Comparison of ENCODE assay signal across 30 cellular contexts in the genomic region with DNA sequence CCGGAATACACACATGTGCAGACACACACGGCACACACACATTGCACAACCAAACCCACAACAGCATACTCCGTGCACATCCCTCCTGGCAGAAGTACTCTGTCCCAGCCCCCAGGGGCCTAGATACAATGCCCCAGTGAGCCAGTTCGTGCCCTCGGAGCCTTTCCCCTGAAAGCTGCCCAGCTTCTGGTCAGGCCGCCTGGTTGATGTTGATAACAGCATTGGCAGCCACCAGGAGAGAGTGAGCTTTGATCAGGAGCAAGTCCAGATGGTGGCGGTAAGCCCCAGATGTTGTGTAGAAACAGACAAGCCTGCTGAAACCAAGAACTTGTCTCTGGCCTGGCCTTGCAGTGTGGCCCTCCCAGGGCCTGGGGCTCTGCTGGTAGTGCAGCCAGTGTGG.
"Had no signal": no experiment of that assay in that cellular context is flagged by ENCODE, and none has a peak within 500 bp of the region (broad histone marks: within the 10 kb centered on the region; RNA-seq: fewer than 3 reads in every experiment).

No MANE protein-coding gene starts in this region.

- ATAC-seq: activated CD8-positive, alpha-beta memory T cell treated with anti-CD3 and anti-CD28 coated beads, Interleukin-2, amount 10 ng/mL, durations not matched to agents 7 days and 5 days; activated naive CD8-positive, alpha-beta T cell treated with anti-CD3 and anti-CD28 coated beads, Interleukin-2, amount 50 U/mL, for 24 hours; PC-3 had no signal

- H3K27ac ChIP-seq: Peyer's patch, SJSA1, WERI-Rb-1 had no signal

- H3K4me1 ChIP-seq: Peyer's patch, SJSA1 had no signal

- H3K9me3 ChIP-seq: Peyer's patch, SJSA1 had no signal

- H3K36me3 ChIP-seq: Peyer's patch, SJSA1 had no signal

- H3K27me3 ChIP-seq: Peyer's patch, SJSA1 had no signal

- DNase-seq: activated CD4-positive, alpha-beta memory T cell treated with anti-CD3 and anti-CD28 coated beads, Interleukin-2, amount 10 ng/mL, durations not matched to agents 7 days and 5 days; activated CD4-positive, alpha-beta T cell treated with anti-CD3 and anti-CD28 coated beads for 1 hour; activated CD4-positive, alpha-beta T cell treated with anti-CD3 and anti-CD28 coated beads for 48 hours; activated CD4-positive, CD25-positive, alpha-beta regulatory T cell; activated CD8-positive, alpha-beta memory T cell treated with anti-CD3 and anti-CD28 coated beads for 24 hours; activated CD8-positive, alpha-beta memory T cell treated with anti-CD3 and anti-CD28 coated beads, Interleukin-2, amount 10 ng/mL, durations not matched to agents 7 days and 5 days; activated CD8-positive, alpha-beta memory T cell treated with anti-CD3 and anti-CD28 coated beads, Interleukin-2, amount 50 U/mL, for 48 hours; activated effector memory CD4-positive, alpha-beta T cell treated with Interleukin-2 at 50 U/mL for 16 hours; activated naive CD4-positive, alpha-beta T cell treated with anti-CD3 and anti-CD28 coated beads, Interleukin-2, amount 10 ng/mL, durations not matched to agents 7 days and 5 days; activated naive CD8-positive, alpha-beta T cell treated with anti-CD3 and anti-CD28 coated beads, Interleukin-2, amount 50 U/mL, for 24 hours; activated T-cell treated with anti-CD3 and anti-CD28 coated beads, Interleukin-2, amount 50 U/mL, for 48 hours; anterior cingulate cortex; caudate nucleus; cerebellar nuclear complex; Kasumi-1; KG1; MM.1S; MV-4-11; NCI-H1436 treated with DMSO at 0.1 percent for 48 hours; NCI-H2107; NCI-H524 treated with DMSO at 0.1 percent for 48 hours; NCI-H748 treated with DMSO at 0.1 percent for 48 hours; NK-92 treated with Interleukin-12 subunit alpha and Interleukin-12 subunit beta, amount 100 ng/mL, for 24 hours; PC-3; Peyer's patch; RPMI8226; SHP77 treated with DMSO at 0.1 percent for 48 hours; T1000; WERI-Rb-1 had no signal

- H3K4me3 ChIP-seq: Peyer's patch, SJSA1 had no signal
